In the genomic region with DNA sequence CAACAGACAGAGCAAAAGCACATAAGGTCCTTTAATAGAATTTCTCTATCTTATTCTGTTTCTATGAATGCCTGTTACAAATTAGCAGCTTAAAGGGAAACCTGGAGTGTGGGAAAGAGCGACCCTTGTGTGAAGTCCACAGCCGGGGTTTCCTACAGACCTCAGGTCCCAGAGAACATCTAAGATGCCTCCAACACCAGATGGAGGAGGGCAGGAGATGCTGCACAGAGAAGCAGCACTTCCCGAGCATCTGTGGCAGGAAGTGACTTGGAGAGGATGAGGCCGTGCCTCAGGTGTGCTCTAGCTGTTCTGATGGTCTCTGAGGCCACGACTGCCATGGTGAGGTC, we compare ENCODE assay signal across 10 cellular contexts. TPM values are rescaled to one million over a fixed set of nuclear protein-coding genes. Genes with fewer than 3 reads are reported as not detected.
DNase-seq lines count a peak whose midpoint lies in the region; TF ChIP-seq lines count a peak whose summit lies in the region.
"Had no signal": no experiment of that assay in that cellular context is flagged by ENCODE, and none has a peak within 500 bp of the region (broad histone marks: within the 10 kb centered on the region; RNA-seq: fewer than 3 reads in every experiment).

No MANE protein-coding gene starts in this region.

- no peak for TF ChIP-seq CTCF in tibial nerve (IDR thresholded peaks at IDR 0.05)

- H3K4me1 Mint-ChIP-seq in activated T-cell treated with anti-CD3 and anti-CD28 coated beads, Interleukin-2, amount 50 U/mL, for 24 hours (ENCODE audit: low read depth): peaks cover 85% of the 10 kb centered on the region

- H3K9ac ChIP-seq in adipocyte (ENCODE audit: low read length) (peak overlapping the region; percentile 47), mesenchymal stem cell (ENCODE audit: low read length) (peak overlapping the region; percentile 58)

- H3K36me3 ChIP-seq in adipocyte (ENCODE audit: control insufficient read depth, insufficient read depth, low read length, severe bottlenecking) (peaks cover 5% of the 10 kb centered on the region), mesenchymal stem cell (ENCODE audit: control insufficient read depth in 1 of 2, insufficient read depth in 2 of 2, low read depth in 1 of 2, low read length in 2 of 2) (peaks cover 4 to 9% of the 10 kb centered on the region in 2 experiments), tibial nerve (peaks cover 0 to 4% (median 0%) of the 10 kb centered on the region in 3 donors)

- H4K8ac ChIP-seq in mesenchymal stem cell (ENCODE audit: low read length): peak overlapping the region; percentile 92

- no peaks in the 10 kb centered on the region for H3K9me3 ChIP-seq in adipocyte (ENCODE audit: control insufficient read depth, low read length)
- H3K9me3 ChIP-seq in mesenchymal stem cell (ENCODE audit: control insufficient read depth, low read length): no peaks in the 10 kb centered on the region
- no peaks in the 10 kb centered on the region for H3K9me3 ChIP-seq in tibial nerve

- no peak overlapping the region for H3K4me2 ChIP-seq in mesenchymal stem cell (ENCODE audit: low read length, poor library complexity, severe bottlenecking)

- peaks cover 21% of the 10 kb centered on the region for H3K4me1 ChIP-seq in adipocyte (ENCODE audit: control insufficient read depth, insufficient read depth, low read length)
- peaks cover 54% of the 10 kb centered on the region for H3K4me1 ChIP-seq in mesenchymal stem cell (ENCODE audit: control insufficient read depth, insufficient read depth, low read depth, low read length)
- peaks cover 0 to 81% (median 61%) of the 10 kb centered on the region in 4 donors for H3K4me1 ChIP-seq in tibial nerve

- H2BK5ac ChIP-seq in mesenchymal stem cell (ENCODE audit: low read depth, low read length, poor library complexity, severe bottlenecking): no peak overlapping the region

- peaks cover 32% of the 10 kb centered on the region for H3K36me3 Mint-ChIP-seq in activated T-cell treated with anti-CD3 and anti-CD28 coated beads, Interleukin-2, amount 50 U/mL, for 24 hours (ENCODE audit: low read depth)

- no peaks in the 10 kb centered on the region for H3K27me3 Mint-ChIP-seq in activated T-cell treated with anti-CD3 and anti-CD28 coated beads, Interleukin-2, amount 50 U/mL, for 24 hours

- peak overlapping the region; percentile 92 to 96 for H3K18ac ChIP-seq in mesenchymal stem cell (ENCODE audit: low read depth in 1 of 2, low read length in 2 of 2)

- 79% methylated on average over 5 of the region's 5 CpGs for WGBS in mesenchymal stem cell
- 57 to 75% methylated on average over 5 of the region's 5 CpGs for WGBS in tibial nerve, 2 donors

- no peak for TF ChIP-seq POLR2A in tibial nerve (IDR thresholded peaks at IDR 0.05)

- H2BK12ac ChIP-seq in mesenchymal stem cell (ENCODE audit: low read length in 2 of 2): peak overlapping the region; percentile 69 to 95

- H3K79me1 ChIP-seq in mesenchymal stem cell (replicated peaks; ENCODE audit: low read length, poor library complexity, severe bottlenecking): peaks cover 8% of the 10 kb centered on the region

- H3K9me3 Mint-ChIP-seq in activated T-cell treated with anti-CD3 and anti-CD28 coated beads, Interleukin-2, amount 50 U/mL, for 24 hours: no peaks in the 10 kb centered on the region
- H3K9me3 Mint-ChIP-seq: neural crest cell had no signal

- H3K14ac ChIP-seq in mesenchymal stem cell (ENCODE audit: low read length in 2 of 2): peak overlapping the region in 1 of 2 experiments; percentile 12

- H4K91ac ChIP-seq in mesenchymal stem cell (ENCODE audit: low read length): peak overlapping the region; percentile 85

- no peak overlapping the region for H3K4me3 ChIP-seq in adipocyte (ENCODE audit: low read length)
- peak overlapping the region in 1 of 2 experiments; percentile 53 for H3K4me3 ChIP-seq in mesenchymal stem cell (ENCODE audit: insufficient read depth in 1 of 2, low read depth in 1 of 2, low read length in 2 of 2)
- peak overlapping the region in 2 of 4 donors; percentile 24 to 25 for H3K4me3 ChIP-seq in tibial nerve

- H3K23ac ChIP-seq in mesenchymal stem cell (ENCODE audit: low read length in 2 of 2): no peak overlapping the region

- peak overlapping the region; percentile 42 for H2AK5ac ChIP-seq in mesenchymal stem cell (ENCODE audit: low read length, severe bottlenecking)

- H3K4ac ChIP-seq in mesenchymal stem cell (ENCODE audit: low read depth in 1 of 2, low read length in 2 of 2): peak overlapping the region; percentile 21 to 84

- H3K4me3 Mint-ChIP-seq in activated T-cell treated with anti-CD3 and anti-CD28 coated beads, Interleukin-2, amount 50 U/mL, for 24 hours: peak overlapping the region; percentile 57
- H3K4me3 Mint-ChIP-seq: neural crest cell had no signal

- H2BK120ac ChIP-seq in mesenchymal stem cell (ENCODE audit: low read depth, low read length): peak overlapping the region; percentile 64

- no peak overlapping the region for H2AFZ ChIP-seq in mesenchymal stem cell (ENCODE audit: low read depth, low read length)

- H3K27ac ChIP-seq in mesenchymal stem cell (ENCODE audit: low read length, poor library complexity, severe bottlenecking) (peak overlapping the region; percentile 87), tibial nerve (peak overlapping the region; percentile 23 to 80 (median 74))

- H3K27me3 ChIP-seq in adipocyte (replicated peaks; ENCODE audit: control insufficient read depth, insufficient read depth, low read length) (no peaks in the 10 kb centered on the region), mesenchymal stem cell (ENCODE audit: control insufficient read depth in 1 of 2, insufficient read depth in 1 of 2, low read length in 2 of 2) (no peaks in the 10 kb centered on the region), tibial nerve (no peaks in the 10 kb centered on the region)

- DNase-seq in activated T-cell treated with anti-CD3 and anti-CD28 coated beads, Interleukin-2, amount 50 U/mL, for 24 hours: no peak
- DNase-seq in activated T-cell treated with anti-CD3 and anti-CD28 coated beads, Interleukin-2, amount 50 U/mL, for 1 hour: no peak
- no peak for DNase-seq in adipocyte (ENCODE audit: low read depth)
- no peak for DNase-seq in mesenchymal stem cell
- no peak for DNase-seq in tibial nerve (ENCODE audit: low spot score in 2 of 2)
- no peak for DNase-seq in D341Med (ENCODE audit: low spot score)
- DNase-seq in H4 (ENCODE audit: low spot score): no peak
- no peak for DNase-seq in NCI-H1048 (lab: John Stamatoyannopoulos, UW)
- DNase-seq: activated CD8-positive, alpha-beta memory T cell treated with anti-CD3 and anti-CD28 coated beads, Interleukin-2, amount 50 U/mL, for 48 hours had no signal

- no peak for TF ChIP-seq EP300 in tibial nerve (IDR thresholded peaks at IDR 0.05)

- peak overlapping the region; percentile 86 for H2BK15ac ChIP-seq in mesenchymal stem cell (ENCODE audit: low read depth, poor library complexity, severe bottlenecking)

- H3K27ac Mint-ChIP-seq in activated T-cell treated with anti-CD3 and anti-CD28 coated beads, Interleukin-2, amount 50 U/mL, for 24 hours: peak overlapping the region; percentile 92

RNA-seq across cellular contexts. Expression of a gene that starts 26.8 kb away (rescaled TPM):
- polyA plus RNA-seq in mesenchymal stem cell (2013, experiment 1 of 2): 33.6 TPM
- 35.8 TPM for polyA plus RNA-seq in mesenchymal stem cell (2013, experiment 2 of 2)
- 10 to 100 TPM; 15.1 to 36.9 (median 28.4) TPM for total RNA-seq in tibial nerve
- total RNA-seq in H4 (2014; rRNA removed; shearing (Covaris generic)): 14.3 and 30.2 TPM in 2 replicates
